Comparison of ENCODE assay signal across 16 cellular contexts in genomic region chr21:36773995-36774394, GRCh38.
DNase-seq lines count a peak whose midpoint lies in the region; ATAC-seq and TF ChIP-seq lines count a peak whose summit lies in the region.
"Had no signal": no experiment of that assay in that cellular context is flagged by ENCODE, and none has a peak within 500 bp of the region (broad histone marks: within the 10 kb centered on the region; RNA-seq: fewer than 3 reads in every experiment).

No MANE protein-coding gene starts in this region.

- H3K9me3 ChIP-seq in left ventricle myocardium inferior (replicated peaks) (no peaks in the 10 kb centered on the region), heart left ventricle (no peaks in the 10 kb centered on the region), body of pancreas (no peaks in the 10 kb centered on the region)

- H3K27ac ChIP-seq in left ventricle myocardium inferior (replicated peaks) (peak overlapping the region; percentile 61), heart left ventricle (peak overlapping the region in 1 of 12 donors; percentile 35), body of pancreas (peak overlapping the region in 3 of 4 donors; percentile 39 to 71 (median 64))
- H3K27ac ChIP-seq: 22Rv1, HL-60 had no signal

- H3K4me1 ChIP-seq in left ventricle myocardium inferior (peaks cover 26% of the 10 kb centered on the region), heart left ventricle (peaks cover 0 to 21% (median 13%) of the 10 kb centered on the region in 12 donors), body of pancreas (peaks cover 25% of the 10 kb centered on the region)

- no peaks in the 10 kb centered on the region for H3K36me3 Mint-ChIP-seq in mesothelial cell of epicardium
- H3K36me3 Mint-ChIP-seq: CD14-positive monocyte had no signal

- peak overlapping the region; percentile 56 for H3K27ac Mint-ChIP-seq in mesothelial cell of epicardium
- H3K27ac Mint-ChIP-seq: CD14-positive monocyte; CD8-positive, alpha-beta T cell had no signal

- intact Hi-C loops in left ventricle myocardium inferior (cut with micrococcal nuclease) (no loop called here), heart left ventricle (cut with DNase I) (loop anchor here in 1 of 10 donors (5.0 kb wide), 1 partner anchor 63 kb away; no protein-coding TSS in a partner anchor), body of pancreas (cut with DNase I) (no loop called here)

- H3K4me1 Mint-ChIP-seq in mesothelial cell of epicardium: peaks cover 20% of the 10 kb centered on the region
- H3K4me1 Mint-ChIP-seq: CD14-positive monocyte had no signal

- no peaks in the 10 kb centered on the region for H3K36me3 ChIP-seq in left ventricle myocardium inferior
- H3K36me3 ChIP-seq in heart left ventricle: no peaks in the 10 kb centered on the region
- H3K36me3 ChIP-seq in body of pancreas (replicated peaks in 1 of 2; ENCODE audit: insufficient read depth in 1 of 2, low read depth in 2 of 2): no peaks in the 10 kb centered on the region

- TF ChIP-seq CTCF in left ventricle myocardium inferior (IDR thresholded peaks at IDR 0.05; ENCODE audit: borderline replicate concordance) (no peak), heart left ventricle (IDR thresholded peaks at IDR 0.05) (no peak), body of pancreas (IDR thresholded peaks at IDR 0.05) (no peak), mesothelial cell of epicardium (IDR thresholded peaks at IDR 0.05; ENCODE audit: unreplicated experiment) (no peak)

- WGBS in heart left ventricle, 4 donors: 58 to 69% (median 63%) methylated on average over 8 of the region's 8 CpGs
- 67 to 68% methylated on average over 8 of the region's 8 CpGs for WGBS in body of pancreas, 2 donors

- no peaks in the 10 kb centered on the region for H3K9me3 Mint-ChIP-seq in mesothelial cell of epicardium
- H3K9me3 Mint-ChIP-seq: CD14-positive monocyte; CD8-positive, alpha-beta T cell had no signal

- no peaks in the 10 kb centered on the region for H3K27me3 ChIP-seq in left ventricle myocardium inferior (ENCODE audit: low read depth)
- no peaks in the 10 kb centered on the region for H3K27me3 ChIP-seq in heart left ventricle
- H3K27me3 ChIP-seq in body of pancreas: no peaks in the 10 kb centered on the region

- H3K27me3 Mint-ChIP-seq in mesothelial cell of epicardium (ENCODE audit: low read depth): no peaks in the 10 kb centered on the region

- no peak overlapping the region for H3K4me3 Mint-ChIP-seq in mesothelial cell of epicardium
- H3K4me3 Mint-ChIP-seq: CD14-positive monocyte; CD8-positive, alpha-beta T cell had no signal

- TF ChIP-seq POLR2A in heart left ventricle (IDR thresholded peaks at IDR 0.05) (no peak), body of pancreas (IDR thresholded peaks at IDR 0.05) (no peak)

- H3K4me3 ChIP-seq in left ventricle myocardium inferior: no peak overlapping the region
- no peak overlapping the region for H3K4me3 ChIP-seq in heart left ventricle
- H3K4me3 ChIP-seq in body of pancreas: no peak overlapping the region

- ATAC-seq in heart left ventricle: no peak
- no peak for ATAC-seq in body of pancreas
- ATAC-seq in GM19324 (IDR thresholded peaks at IDR 0.05; ENCODE audit: low FRiP score, unreplicated experiment): no peak
- no peak for ATAC-seq in HG02678 (IDR thresholded peaks at IDR 0.05; ENCODE audit: unreplicated experiment)
- ATAC-seq: CD8-positive, alpha-beta T cell had no signal

- DNase-seq in left ventricle myocardium inferior (no peak), heart left ventricle (no peak), body of pancreas (no peak), mesothelial cell of epicardium (ENCODE audit: low spot score in 2 of 2, unreplicated experiment in 2 of 2) (no peak), NCI-H1694 treated with DMSO at 0.1 percent for 48 hours (lab: John Stamatoyannopoulos, UW) (no peak), SW480 (ENCODE audit: low spot score) (no peak)
- DNase-seq: CD8-positive, alpha-beta T cell; COR-L47; DMS153; DND-41; GDM1 had no signal
